18 cellular contexts compared by ENCODE assay signal in the genomic region with DNA sequence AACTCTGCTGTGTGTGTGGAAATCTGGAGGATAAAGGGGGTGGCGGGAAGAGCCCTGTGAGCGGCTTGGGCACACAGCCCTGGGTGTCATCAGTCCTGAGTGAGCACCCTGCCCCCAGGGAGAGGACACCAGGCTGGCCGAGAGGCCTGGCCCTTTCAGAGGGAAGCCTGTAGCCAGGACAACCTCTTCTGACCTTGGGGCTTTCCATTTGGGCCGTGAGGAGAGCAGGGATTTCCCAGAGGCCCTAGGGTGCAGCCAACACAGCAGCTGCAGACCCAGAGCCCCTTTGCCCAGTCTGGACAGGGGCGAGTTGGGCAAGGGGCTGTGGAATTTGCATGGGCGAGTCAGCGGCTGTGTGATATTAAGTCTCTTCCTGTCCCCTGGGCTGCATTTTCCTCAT.
"Had no signal": no experiment of that assay in that cellular context is flagged by ENCODE, and none has a peak within 500 bp of the region (broad histone marks: within the 10 kb centered on the region; RNA-seq: fewer than 3 reads in every experiment).

No MANE protein-coding gene starts in this region.

- H3K9me3 Mint-ChIP-seq: activated naive CD4-positive, alpha-beta T cell treated with anti-CD3 and anti-CD28 coated beads for 36 hours; endodermal cell; immature natural killer cell; T-cell had no signal

- H3K4me1 Mint-ChIP-seq: immature natural killer cell, T-cell had no signal

- H3K27ac Mint-ChIP-seq: activated naive CD4-positive, alpha-beta T cell treated with anti-CD3 and anti-CD28 coated beads for 36 hours had no signal

- H3K36me3 ChIP-seq: brain microvascular endothelial cell, ovary, vagina had no signal

- H3K27me3 ChIP-seq: brain microvascular endothelial cell, ovary, tibial nerve, vagina had no signal

- H3K4me3 Mint-ChIP-seq: activated naive CD4-positive, alpha-beta T cell treated with anti-CD3 and anti-CD28 coated beads for 36 hours; endodermal cell; immature natural killer cell; T-cell had no signal

- H3K27me3 Mint-ChIP-seq: T-cell had no signal

- ATAC-seq: left colon, T-cell had no signal

- H3K9me3 ChIP-seq: ovary, tibial nerve, vagina had no signal

- H3K27ac ChIP-seq: brain microvascular endothelial cell, ovary, tibial nerve, vagina had no signal

- DNase-seq: activated CD4-positive, alpha-beta T cell treated with anti-CD3 and anti-CD28 coated beads for 1 hour; activated CD8-positive, alpha-beta memory T cell treated with anti-CD3 and anti-CD28 coated beads for 24 hours; activated naive CD4-positive, alpha-beta T cell treated with anti-CD3 and anti-CD28 coated beads for 36 hours; amygdala; brain microvascular endothelial cell; cerebellar nuclear complex; dermis blood vessel endothelial cell; endodermal cell; erythroblast; immature natural killer cell; left colon; mesendoderm; ovary; small intestine; T-cell; T1000 had no signal

- H3K4me3 ChIP-seq: ovary, tibial nerve, vagina had no signal
